ENCODE assay signal across 13 cellular contexts in genomic region chr2:110675679-110676078, GRCh38. TPM values are rescaled to one million over a fixed set of nuclear protein-coding genes. Genes with fewer than 3 reads are reported as not detected.
DNase-seq lines count a peak whose midpoint lies in the region; ATAC-seq and TF ChIP-seq lines count a peak whose summit lies in the region.
"Had no signal": no experiment of that assay in that cellular context is flagged by ENCODE, and none has a peak within 500 bp of the region (broad histone marks: within the 10 kb centered on the region; RNA-seq: fewer than 3 reads in every experiment).

No MANE protein-coding gene starts in this region.

- no peak for TF ChIP-seq CTCF in cardiac muscle cell (IDR thresholded peaks at IDR 0.05; ENCODE audit: low read depth, low read length)
- TF ChIP-seq CTCF in brain (conservative IDR thresholded peaks at IDR 0.05), result no peak
- TF ChIP-seq CTCF in foreskin fibroblast (IDR thresholded peaks at IDR 0.05; ENCODE audit: low read depth, low read length), result no peak

- H3K4me3 Mint-ChIP-seq in brain, result peak overlapping the region in 4 of 5 experiments; percentile 75 to 96 (median 84)
- H3K4me3 Mint-ChIP-seq in stimulated activated naive CD8-positive, alpha-beta T cell treated with anti-CD3 and anti-CD28 coated beads, Interleukin-15, amount 100 ng/mL, for 72 hours, result peak overlapping the region; percentile 61 to 68

- peaks cover 0 to 2% (median 0%) of the 10 kb centered on the region in 5 experiments for H3K9me3 Mint-ChIP-seq in brain
- no peaks in the 10 kb centered on the region for H3K9me3 Mint-ChIP-seq in stimulated activated naive CD8-positive, alpha-beta T cell treated with anti-CD3 and anti-CD28 coated beads, Interleukin-15, amount 100 ng/mL, for 72 hours

- H3K27me3 Mint-ChIP-seq in brain, result peaks cover 6% of the 10 kb centered on the region
- peaks cover 13% of the 10 kb centered on the region for H3K27me3 Mint-ChIP-seq in stimulated activated naive CD8-positive, alpha-beta T cell treated with anti-CD3 and anti-CD28 coated beads, Interleukin-15, amount 100 ng/mL, for 72 hours

- H3K4me1 ChIP-seq in cardiac muscle cell (ENCODE audit: low read depth), result peaks cover 37% of the 10 kb centered on the region
- H3K4me1 ChIP-seq in HUES48 (ENCODE audit: control insufficient read depth, insufficient read depth, low read length), result peaks cover 30% of the 10 kb centered on the region
- H3K4me1 ChIP-seq: breast epithelium had no signal

- H3K27ac ChIP-seq in cardiac muscle cell (peak overlapping the region; percentile 96), HUES48 (ENCODE audit: low read depth, low read length) (peak overlapping the region; percentile 24)
- H3K27ac ChIP-seq: breast epithelium, pancreas had no signal

- H3K27me3 ChIP-seq in cardiac muscle cell (no peaks in the 10 kb centered on the region), HUES48 (ENCODE audit: control insufficient read depth, insufficient read depth, low read length) (no peaks in the 10 kb centered on the region; the same call in 1 of the 2 replicates)
- H3K27me3 ChIP-seq: breast epithelium, pancreas had no signal

- no peak for DNase-seq in cardiac muscle cell (ENCODE audit: low read depth in 1 of 2, low spot score in 1 of 2)
- DNase-seq in left ventricle myocardium superior, result no peak
- no peak for DNase-seq in stimulated activated naive CD8-positive, alpha-beta T cell treated with anti-CD3 and anti-CD28 coated beads, Interleukin-15, amount 100 ng/mL, for 72 hours
- DNase-seq in foreskin fibroblast, result no peak
- DNase-seq in NCI-H2029 treated with DMSO at 0.1 percent for 48 hours (lab: John Stamatoyannopoulos, UW), result no peak
- no peak for DNase-seq in SW480 (ENCODE audit: low spot score)
- DNase-seq: NCI-H1092 treated with DMSO at 0.1 percent for 48 hours; NCI-H82; pancreas; stimulated activated CD4-positive, alpha-beta T cell treated with anti-CD3 and anti-CD28 coated beads, Interleukin-4, amount 100 ng/mL, for 1 hour had no signal

- H3K27ac Mint-ChIP-seq in brain, result peak overlapping the region in 1 of 5 experiments; percentile 73
- H3K27ac Mint-ChIP-seq in stimulated activated naive CD8-positive, alpha-beta T cell treated with anti-CD3 and anti-CD28 coated beads, Interleukin-15, amount 100 ng/mL, for 72 hours, result no peak overlapping the region

- H3K9ac ChIP-seq in HUES48 (ENCODE audit: low read depth, low read length), result no peak overlapping the region

- H3K36me3 Mint-ChIP-seq in brain, result peaks cover 13% of the 10 kb centered on the region

- H3K4me1 Mint-ChIP-seq in brain, result peaks cover 39% of the 10 kb centered on the region
- H3K4me1 Mint-ChIP-seq in stimulated activated naive CD8-positive, alpha-beta T cell treated with anti-CD3 and anti-CD28 coated beads, Interleukin-15, amount 100 ng/mL, for 72 hours, result peaks cover 30% of the 10 kb centered on the region

- intact Hi-C loops in left ventricle myocardium superior (cut with micrococcal nuclease), result no loop called here

- H3K36me3 ChIP-seq in cardiac muscle cell (no peaks in the 10 kb centered on the region), HUES48 (ENCODE audit: control insufficient read depth, insufficient read depth, low read length) (peaks cover 57% of the 10 kb centered on the region)
- H3K36me3 ChIP-seq: breast epithelium, pancreas had no signal

- no peaks in the 10 kb centered on the region for H3K9me3 ChIP-seq in cardiac muscle cell (ENCODE audit: low read depth)
- H3K9me3 ChIP-seq in HUES48 (ENCODE audit: control insufficient read depth, insufficient read depth, low read length), result no peaks in the 10 kb centered on the region
- H3K9me3 ChIP-seq: breast epithelium, pancreas had no signal

- no peak for ATAC-seq in left ventricle myocardium superior
- no peak for ATAC-seq in stimulated activated naive CD8-positive, alpha-beta T cell treated with anti-CD3 and anti-CD28 coated beads, Interleukin-15, amount 100 ng/mL, for 72 hours
- ATAC-seq: pancreas had no signal

- H3K4me3 ChIP-seq in cardiac muscle cell (no peak overlapping the region), HUES48 (ENCODE audit: low read depth, low read length) (no peak overlapping the region), foreskin fibroblast (ENCODE audit: low read depth in 1 of 2, low read length in 2 of 2) (no peak overlapping the region)
- H3K4me3 ChIP-seq: breast epithelium, pancreas had no signal

RNA-seq across cellular contexts. Expression of gene BUB1, which starts 2.2 kb away (rescaled TPM):
- total RNA-seq in cardiac muscle cell, result 17.3 and 64.2 TPM in 2 replicates
- polyA plus RNA-seq in cardiac muscle cell, result 17.9 and 95.8 TPM in 2 replicates
- total RNA-seq in left ventricle myocardium superior, result 0.82 TPM
- polyA plus RNA-seq in brain (ENCODE audit: insufficient read depth, low read depth, low replicate concordance), result 22.4 TPM

RNA-seq across cellular contexts. Expression of gene ACOXL, which starts 56.7 kb away (rescaled TPM):
- total RNA-seq in cardiac muscle cell, result 1.7 and 2.4 TPM in 2 replicates
- polyA plus RNA-seq in cardiac muscle cell, result 0.89 and 4.0 TPM in 2 replicates
- total RNA-seq in left ventricle myocardium superior, result 0.10 TPM
- polyA plus RNA-seq in brain (ENCODE audit: insufficient read depth, low read depth, low replicate concordance), result 2.0 TPM
- total RNA-seq: breast epithelium had no signal

Comparison
In these comparisons a context has a peak if more than half of its experiments do, and no peak if none do; other contexts are left out.
1. RNA of gene BUB1, which starts 2.2 kb away (total RNA-seq): 17.3 to 64.2 TPM in cardiac muscle cell; 0.82 TPM in left ventricle myocardium superior (single experiment); every median in the first group is over 10 times any median in the second.